ENCODE assay signal across 8 cellular contexts in genomic region chr4:26584725-26585124, GRCh38. TPM values are rescaled to one million over a fixed set of nuclear protein-coding genes. Genes with fewer than 3 reads are reported as not detected.
A peak's percentile ranks its signal among the peaks of the same experiment; 100 is the strongest.
DNase-seq lines count a peak whose midpoint lies in the region; ATAC-seq, FAIRE-seq and TF ChIP-seq lines count a peak whose summit lies in the region.

No MANE protein-coding gene starts in this region.

- H3K4me3 ChIP-seq in HepG2 (replicated peaks in 1 of 3; ENCODE audit: insufficient read depth in 1 of 3, low read depth in 2 of 3, low read length in 3 of 3) (peak overlapping the region; percentile 76 to 82 (median 80)), tibial artery (peak overlapping the region; percentile 72 to 80)

- H3K9me3 ChIP-seq in HepG2 (ENCODE audit: low read length), result no peaks in the 10 kb centered on the region
- no peaks in the 10 kb centered on the region for H3K9me3 ChIP-seq in tibial artery

- H3K4me3 Mint-ChIP-seq in activated T-cell treated with anti-CD3 and anti-CD28 coated beads, Interleukin-2, amount 50 U/mL, for 72 hours, result peak overlapping the region; percentile 97 to 99

- no peak for TF ChIP-seq RAD21 in HepG2 (CRISPR knock-in tag; IDR thresholded peaks at IDR 0.05)

- no peak for DNase-seq in activated T-cell treated with anti-CD3 and anti-CD28 coated beads, Interleukin-2, amount 50 U/mL, for 72 hours
- DNase-seq in activated T-cell treated with anti-CD3 and anti-CD28 coated beads, Interleukin-2, amount 50 U/mL, for 48 hours, result no peak
- DNase-seq in amniotic epithelial cell (ENCODE audit: low read depth) (peak; percentile 15), HepG2 (ENCODE audit: low spot score) (no peak), tibial artery (no peak), GM19240 (ENCODE audit: insufficient read length, low spot score) (no peak), omental fat pad (ENCODE audit: low spot score) (no peak)

- no peak for TF ChIP-seq CTCF in HepG2 (CRISPR knock-in tag; IDR thresholded peaks at IDR 0.05)
- TF ChIP-seq CTCF in tibial artery (IDR thresholded peaks at IDR 0.05), result no peak
- TF ChIP-seq CTCF in omental fat pad (IDR thresholded peaks at IDR 0.05), result no peak

- no peaks in the 10 kb centered on the region for H4K20me1 ChIP-seq in HepG2 (ENCODE audit: insufficient read depth, low read length)

- H3K4me2 ChIP-seq in HepG2 (ENCODE audit: low read depth, low read length), result peak overlapping the region; percentile 76

- H3K9ac ChIP-seq in HepG2 (ENCODE audit: insufficient read depth, low read depth, low read length), result peak overlapping the region; percentile 55; the same call in 1 of the 2 replicates

- no peak for ATAC-seq in activated T-cell treated with anti-CD3 and anti-CD28 coated beads, Interleukin-2, amount 50 U/mL, for 72 hours (replicated peaks in 1 of 2)
- no peak for ATAC-seq in HepG2
- ATAC-seq in omental fat pad (ENCODE audit: low FRiP score), result no peak
- ATAC-seq in HG03442 (IDR thresholded peaks at IDR 0.05; ENCODE audit: unreplicated experiment), result no peak

- H3K27ac ChIP-seq in HepG2 (ENCODE audit: extremely low read length, insufficient read depth, low read length), result no peak overlapping the region
- H3K27ac ChIP-seq in tibial artery, result peak overlapping the region; percentile 67 to 73

- H2AFZ ChIP-seq in HepG2 (ENCODE audit: low read length), result peak overlapping the region; percentile 73

- H3K4me1 ChIP-seq in HepG2 (ENCODE audit: insufficient read depth, low read length) (peaks cover 13% of the 10 kb centered on the region), tibial artery (peaks cover 0 to 13% (median 7%) of the 10 kb centered on the region in 4 donors)

- no peaks in the 10 kb centered on the region for H3K36me3 ChIP-seq in HepG2 (replicated peaks in 1 of 2; ENCODE audit: control insufficient read depth in 1 of 2, insufficient read depth in 2 of 2, low read length in 2 of 2)
- H3K36me3 ChIP-seq in tibial artery, result no peaks in the 10 kb centered on the region

- H3K27me3 Mint-ChIP-seq in activated T-cell treated with anti-CD3 and anti-CD28 coated beads, Interleukin-2, amount 50 U/mL, for 72 hours (ENCODE audit: low read depth), result no peaks in the 10 kb centered on the region

- peaks cover 44% of the 10 kb centered on the region for H3K4me1 Mint-ChIP-seq in activated T-cell treated with anti-CD3 and anti-CD28 coated beads, Interleukin-2, amount 50 U/mL, for 72 hours (ENCODE audit: low read depth)

- CTCF ChIA-PET in HepG2 (lab: Yijun Ruan, JAX; ENCODE audit: low intra/inter-chr PET ratio, low total read pairs), result no interaction called here

- intact Hi-C loops in HepG2 (cut with micrococcal nuclease; ENCODE audit: unreplicated experiment), result loop anchor here (1.0 to 2.0 kb wide), 2 partner anchors 40 to 426 kb away; no protein-coding TSS in a partner anchor
- intact Hi-C loops in tibial artery (cut with DNase I; ENCODE audit: low total_unique reads), result no loop called here

- no TSS peak for BruUV-seq in HepG2 (replicated peaks; lab: Mats Ljungman, UMichigan)

- peaks cover 2 to 6% of the 10 kb centered on the region in 2 donors for H3K36me3 Mint-ChIP-seq in activated T-cell treated with anti-CD3 and anti-CD28 coated beads, Interleukin-2, amount 50 U/mL, for 72 hours (ENCODE audit: insufficient read depth in 2 of 2)

- TF ChIP-seq EP300 in HepG2 (IDR thresholded peaks at IDR 0.05; ENCODE audit: low read depth in 2 of 2, low read length in 2 of 2), result no peak
- TF ChIP-seq EP300 in HepG2 (CRISPR knock-in tag; IDR thresholded peaks at IDR 0.05; ENCODE audit: borderline replicate concordance), result no peak

- in situ Hi-C loops in HepG2 (cut with HindIII; ENCODE audit: extremely low pct_ligation_motif_present, low pct_unique_long_range_greater_than_20kb), result no loop called here

- FAIRE-seq in HepG2 (lab: Jason Lieb, UNC), result no peak

- H3K27me3 ChIP-seq in HepG2 (ENCODE audit: control insufficient read depth in 1 of 2, insufficient read depth in 2 of 2, low read length in 2 of 2), result no peaks in the 10 kb centered on the region
- no peaks in the 10 kb centered on the region for H3K27me3 ChIP-seq in tibial artery

- no peak for TF ChIP-seq POLR2A in HepG2 (IDR thresholded peaks at IDR 0.05; ENCODE audit: insufficient read depth in 1 of 2, low read depth in 2 of 2, low read length in 2 of 2)

- WGBS in HepG2 (ENCODE audit: low lambda C conversion rate), result 13% methylated on average over 4 of the region's 4 CpGs

- no peaks in the 10 kb centered on the region for H3K79me2 ChIP-seq in HepG2 (ENCODE audit: insufficient read depth, low read length)

- peak overlapping the region; percentile 99 for H3K27ac Mint-ChIP-seq in activated T-cell treated with anti-CD3 and anti-CD28 coated beads, Interleukin-2, amount 50 U/mL, for 72 hours

- peaks cover 0 to 2% of the 10 kb centered on the region in 2 donors for H3K9me3 Mint-ChIP-seq in activated T-cell treated with anti-CD3 and anti-CD28 coated beads, Interleukin-2, amount 50 U/mL, for 72 hours

- POLR2A ChIA-PET in HepG2 (lab: Yijun Ruan, JAX), result interaction anchor here (1.4 kb wide), 1 partner anchor 276 kb away, joined by 3 read pairs; the partner anchor contains the start of gene STIM2

TF ChIP-seq in HepG2, 621 proteins besides CTCF, POLR2A, EP300 and RAD21:
- TF ChIP-seq ZNF33B (CRISPR knock-in tag; IDR thresholded peaks at IDR 0.05), result no peak
- no peak for TF ChIP-seq SIN3A (IDR thresholded peaks at IDR 0.05; ENCODE audit: borderline replicate concordance, low read depth, low read length)
- TF ChIP-seq ZSCAN9 (CRISPR knock-in tag; IDR thresholded peaks at IDR 0.05; ENCODE audit: borderline replicate concordance), result no peak
- TF ChIP-seq ZSCAN30 (CRISPR knock-in tag; IDR thresholded peaks at IDR 0.05), result no peak

RNA-seq across cellular contexts. Expression of gene TBC1D19, which starts 0.8 kb away (rescaled TPM):
- 1 to 10 TPM; 7.6 to 7.9 TPM for total RNA-seq in activated T-cell treated with anti-CD3 and anti-CD28 coated beads, Interleukin-2, amount 50 U/mL, for 72 hours
- 3.5 and 3.6 TPM in 2 replicates for total RNA-seq in HepG2 (2016; rRNA removed; fragmentation: Illumina TruSeq; extraction: Trizol)
- 2.0 and 2.6 TPM in 2 replicates for total RNA-seq in HepG2 (2016; cell fraction: cytosol; rRNA removed; fragmentation: Illumina TruSeq; extraction: Trizol; ENCODE audit: low read depth)
- 3.5 and 3.6 TPM in 2 replicates for total RNA-seq in HepG2 (2016; cell fraction: insoluble cytoplasmic fraction; rRNA removed; fragmentation: Illumina TruSeq; extraction: Trizol)
- total RNA-seq in HepG2 (2016; cell fraction: membrane; rRNA removed; fragmentation: Illumina TruSeq; extraction: Trizol), result 1.8 and 2.2 TPM in 2 replicates
- total RNA-seq in HepG2 (2016; cell fraction: nucleus; rRNA removed; fragmentation: Illumina TruSeq; extraction: Trizol), result 6.0 and 8.4 TPM in 2 replicates
- polyA plus RNA-seq in HepG2 (2011; rRNA removed), result 1.3 and 1.6 TPM in 2 replicates
- 0.46 and 0.73 TPM in 2 replicates for polyA plus RNA-seq in HepG2 (2011; cell fraction: cytosol; rRNA removed)
- 1.8 and 2.5 TPM in 2 replicates for polyA plus RNA-seq in HepG2 (2011; cell fraction: nucleus; rRNA removed)
- 0.51 and 1.0 TPM in 2 replicates for polyA plus RNA-seq in HepG2 (2012)
- 0.84 and 0.85 TPM in 2 replicates for polyA plus RNA-seq in HepG2 (2016; cell fraction: cytosol; fragmentation: Illumina TruSeq; extraction: Trizol; ENCODE audit: low read depth)
- polyA plus RNA-seq in HepG2 (2016; cell fraction: insoluble cytoplasmic fraction; fragmentation: Illumina TruSeq; extraction: Trizol; ENCODE audit: low read depth), result 2.2 and 3.8 TPM in 2 replicates
- 0.68 and 0.78 TPM in 2 replicates for polyA plus RNA-seq in HepG2 (2016; cell fraction: membrane; fragmentation: Illumina TruSeq; extraction: Trizol; ENCODE audit: low read depth)
- 2.7 and 3.1 TPM in 2 replicates for polyA plus RNA-seq in HepG2 (2016; cell fraction: nucleus; fragmentation: Illumina TruSeq; extraction: Trizol; ENCODE audit: insufficient read depth, low read depth)
- polyA minus RNA-seq in HepG2 (2011; rRNA and poly(A)+ RNA removed; ENCODE audit: low replicate concordance), result 0.92 and 2.7 TPM in 2 replicates
- polyA minus RNA-seq in HepG2 (2011; cell fraction: cytosol; rRNA and poly(A)+ RNA removed), result 0.44 and 1.6 TPM in 2 replicates
- polyA minus RNA-seq in HepG2 (2011; cell fraction: nucleus; rRNA and poly(A)+ RNA removed), result 11.6 and 15.9 TPM in 2 replicates
- total RNA-seq in omental fat pad, result 10 to 100 TPM in 2 of 4 donors, 1 to 10 TPM in 2; 5.6 to 21.6 (median 12.3) TPM
